In genomic region chr2:170052151-170052550, GRCh38 we compare ENCODE assay signal across 1 cellular context.
TF ChIP-seq lines count a peak whose summit lies in the region.

No MANE protein-coding gene starts in this region.

TF ChIP-seq in GM12878, 131 proteins besides CTCF, POLR2A, EP300 and RAD21 (continued from another document):
- TF ChIP-seq PBX3 (IDR thresholded peaks at IDR 0.05; ENCODE audit: insufficient replicate concordance, low read depth, low read length) (no peak), ZNF687 (IDR thresholded peaks at IDR 0.05) (no peak), ZNF384 (IDR thresholded peaks at IDR 0.05; ENCODE audit: borderline replicate concordance, low read depth, low read length) (no peak), ZBED1 (IDR thresholded peaks at IDR 0.05; ENCODE audit: borderline replicate concordance) (no peak), MYB (IDR thresholded peaks at IDR 0.05; ENCODE audit: borderline replicate concordance, low read depth, low read length) (no peak), KLF5 (IDR thresholded peaks at IDR 0.05; ENCODE audit: partially characterized antibody) (no peak)
